In genomic region chr9:36164989-36165388, GRCh38 we compare ENCODE assay signal across 14 cellular contexts. TPM values are rescaled to one million over a fixed set of nuclear protein-coding genes. Genes with fewer than 3 reads are reported as not detected.
DNase-seq lines count a peak whose midpoint lies in the region; ATAC-seq and TF ChIP-seq lines count a peak whose summit lies in the region.
"Had no signal": no experiment of that assay in that cellular context is flagged by ENCODE, and none has a peak within 500 bp of the region (broad histone marks: within the 10 kb centered on the region; RNA-seq: fewer than 3 reads in every experiment).

No MANE protein-coding gene starts in this region.

- H3K4me2 ChIP-seq in MM.1S (ENCODE audit: low read depth, low read length) = no peak overlapping the region
- no peak overlapping the region for H3K4me2 ChIP-seq in OCI-LY7 (ENCODE audit: low read length)

- intact Hi-C loops in OCI-LY7 (cut with micrococcal nuclease; ENCODE audit: unreplicated experiment) = loop anchor here (10.0 kb wide), 1 partner anchor 130 kb away; the partner anchor contains the start of gene RECK

- no peaks in the 10 kb centered on the region for H3K4me1 Mint-ChIP-seq in memory B cell
- H3K4me1 Mint-ChIP-seq in stimulated activated effector memory CD8-positive, alpha-beta T cell treated with anti-CD3 and anti-CD28 coated beads, Interleukin-12 subunit alpha, Interleukin-12 subunit beta, amount 100 ng/mL, for 72 hours = peaks cover 13% of the 10 kb centered on the region

- H3K79me2 ChIP-seq in MM.1S (ENCODE audit: low read length) (no peaks in the 10 kb centered on the region), OCI-LY7 (ENCODE audit: insufficient read depth, low read depth, low read length) (no peaks in the 10 kb centered on the region)

- no TSS peak for BruUV-seq in OCI-LY7 (replicated peaks; lab: Mats Ljungman, UMichigan)

- POLR2A ChIA-PET in OCI-LY7 (lab: Charles Lee) = interaction anchor here (1.1 to 1.3 kb wide), 3 partner anchors 11 to 62 kb away, joined by 3 read pairs; no protein-coding TSS in a partner anchor

- H3K9me3 Mint-ChIP-seq in memory B cell = no peaks in the 10 kb centered on the region
- H3K9me3 Mint-ChIP-seq in stimulated activated effector memory CD8-positive, alpha-beta T cell treated with anti-CD3 and anti-CD28 coated beads, Interleukin-12 subunit alpha, Interleukin-12 subunit beta, amount 100 ng/mL, for 72 hours = no peaks in the 10 kb centered on the region
- H3K9me3 Mint-ChIP-seq: stimulated activated naive B cell treated with anti-CD40 and anti-IgM and Interleukin-4, amounts not matched to agents 10 μg/mL and 1 μg/mL and 100 μg/mL, for 72 hours had no signal

- H3K36me3 ChIP-seq in WERI-Rb-1 = no peaks in the 10 kb centered on the region
- no peaks in the 10 kb centered on the region for H3K36me3 ChIP-seq in MM.1S (replicated peaks; ENCODE audit: insufficient read depth, low read length)
- H3K36me3 ChIP-seq in OCI-LY7 (ENCODE audit: insufficient read depth, low read length) = no peaks in the 10 kb centered on the region
- H3K36me3 ChIP-seq: breast epithelium had no signal

- no peak overlapping the region for H3K27ac Mint-ChIP-seq in memory B cell
- no peak overlapping the region for H3K27ac Mint-ChIP-seq in stimulated activated effector memory CD8-positive, alpha-beta T cell treated with anti-CD3 and anti-CD28 coated beads, Interleukin-12 subunit alpha, Interleukin-12 subunit beta, amount 100 ng/mL, for 72 hours
- H3K27ac Mint-ChIP-seq: stimulated activated naive B cell treated with anti-CD40 and anti-IgM and Interleukin-4, amounts not matched to agents 10 μg/mL and 1 μg/mL and 100 μg/mL, for 72 hours had no signal

- H3K4me3 ChIP-seq in WERI-Rb-1 (ENCODE audit: low read depth, low read length) = no peak overlapping the region
- H3K4me3 ChIP-seq in MM.1S (ENCODE audit: low read length) = no peak overlapping the region
- H3K4me3 ChIP-seq in OCI-LY7 (ENCODE audit: low read depth, low read length, poor library complexity, severe bottlenecking) = no peak overlapping the region

- H3K27ac ChIP-seq in WERI-Rb-1 (no peak overlapping the region), MM.1S (ENCODE audit: low read length) (no peak overlapping the region), OCI-LY7 (ENCODE audit: low read depth, low read length, poor library complexity, severe bottlenecking) (no peak overlapping the region)
- H3K27ac ChIP-seq: epithelial cell of prostate had no signal

- no peaks in the 10 kb centered on the region for H3K4me1 ChIP-seq in MM.1S (ENCODE audit: low read length)
- H3K4me1 ChIP-seq in OCI-LY7 (ENCODE audit: insufficient read depth, low read length, poor library complexity, severe bottlenecking) = peaks cover 3% of the 10 kb centered on the region
- H3K4me1 ChIP-seq: breast epithelium had no signal

- peaks cover 4% of the 10 kb centered on the region for H3K36me3 Mint-ChIP-seq in memory B cell
- H3K36me3 Mint-ChIP-seq in stimulated activated effector memory CD8-positive, alpha-beta T cell treated with anti-CD3 and anti-CD28 coated beads, Interleukin-12 subunit alpha, Interleukin-12 subunit beta, amount 100 ng/mL, for 72 hours = peaks cover 20% of the 10 kb centered on the region

- H3K27me3 Mint-ChIP-seq in memory B cell = no peaks in the 10 kb centered on the region
- H3K27me3 Mint-ChIP-seq: stimulated activated naive B cell treated with anti-CD40 and anti-IgM and Interleukin-4, amounts not matched to agents 10 μg/mL and 1 μg/mL and 100 μg/mL, for 72 hours had no signal

- 0 out of 2 replicates have a peak, but pooled peaks cover 3% of the 10 kb centered on the region for H3F3A ChIP-seq in MM.1S (ENCODE audit: insufficient read depth, low read length)

- no peak overlapping the region for H3K9ac ChIP-seq in MM.1S (ENCODE audit: low read length)

- CTCF ChIA-PET in OCI-LY7 (lab: Charles Lee; ENCODE audit: unreplicated experiment) = interaction anchor here (4.1 kb wide), 1 partner anchor 63 kb away, joined by 31 read pairs; no protein-coding TSS in a partner anchor

- TF ChIP-seq CTCF in WERI-Rb-1 (IDR thresholded peaks at IDR 0.05; ENCODE audit: low read depth, low read length) (no peak), MM.1S (IDR thresholded peaks at IDR 0.05; ENCODE audit: low read length) (no peak), OCI-LY7 (conservative IDR thresholded peaks at IDR 0.05; ENCODE audit: low read length) (no peak)

- DNase-seq in DMS53 (lab: John Stamatoyannopoulos, UW) (peak; percentile 16), DMS53 treated with DMSO at 0.1 percent for 48 hours (lab: John Stamatoyannopoulos, UW; ENCODE audit: unreplicated experiment) (no peak), WERI-Rb-1 (peak; percentile 30), memory B cell (ENCODE audit: low spot score in 2 of 2) (no peak), NCI-H1105 treated with DMSO at 0.1 percent for 48 hours (lab: John Stamatoyannopoulos, UW) (no peak), MM.1S (no peak), OCI-LY7 (ENCODE audit: low spot score) (no peak)
- DNase-seq in stimulated activated effector memory CD8-positive, alpha-beta T cell treated with anti-CD3 and anti-CD28 coated beads, Interleukin-12 subunit alpha, Interleukin-12 subunit beta, amount 100 ng/mL, for 72 hours (ENCODE audit: low spot score in 2 of 2) = no peak
- DNase-seq: DMS79 treated with DMSO at 0.1 percent for 48 hours; NCI-H2081; OCI-M1; stimulated activated naive B cell treated with anti-CD40 and anti-IgM and Interleukin-4, amounts not matched to agents 10 μg/mL and 1 μg/mL and 100 μg/mL, for 72 hours had no signal

- H3K27me3 ChIP-seq in WERI-Rb-1 (ENCODE audit: insufficient read depth, low read depth, severe bottlenecking) (no peaks in the 10 kb centered on the region), MM.1S (replicated peaks; ENCODE audit: insufficient read depth, low read length) (no peaks in the 10 kb centered on the region)
- H3K27me3 ChIP-seq: breast epithelium had no signal

- H4K20me1 ChIP-seq in MM.1S (ENCODE audit: insufficient read depth, low read length) = no peaks in the 10 kb centered on the region
- no peaks in the 10 kb centered on the region for H4K20me1 ChIP-seq in OCI-LY7 (ENCODE audit: insufficient read depth, low read length)

- no peak overlapping the region for H2AFZ ChIP-seq in MM.1S (ENCODE audit: low read length)
- no peak overlapping the region for H2AFZ ChIP-seq in OCI-LY7 (ENCODE audit: low read length)

- ATAC-seq in memory B cell (ENCODE audit: low read depth) = no peak
- ATAC-seq in stimulated activated effector memory CD8-positive, alpha-beta T cell treated with anti-CD3 and anti-CD28 coated beads, Interleukin-12 subunit alpha, Interleukin-12 subunit beta, amount 100 ng/mL, for 72 hours = no peak
- ATAC-seq: stimulated activated naive B cell treated with anti-CD40 and anti-IgM and Interleukin-4, amounts not matched to agents 10 μg/mL and 1 μg/mL and 100 μg/mL, for 72 hours had no signal

- H3K9me3 ChIP-seq in WERI-Rb-1 (ENCODE audit: severe bottlenecking) = no peaks in the 10 kb centered on the region
- no peaks in the 10 kb centered on the region for H3K9me3 ChIP-seq in MM.1S (replicated peaks; ENCODE audit: insufficient read depth, low read length)
- H3K9me3 ChIP-seq in OCI-LY7 (ENCODE audit: low read length) = no peaks in the 10 kb centered on the region
- H3K9me3 ChIP-seq: breast epithelium had no signal

- H3K4me3 Mint-ChIP-seq in memory B cell = peak overlapping the region; percentile 59
- H3K4me3 Mint-ChIP-seq in stimulated activated effector memory CD8-positive, alpha-beta T cell treated with anti-CD3 and anti-CD28 coated beads, Interleukin-12 subunit alpha, Interleukin-12 subunit beta, amount 100 ng/mL, for 72 hours = peak overlapping the region; percentile 70

- H3K9me2 ChIP-seq in MM.1S (replicated peaks; ENCODE audit: insufficient read depth, low read length) (no peaks in the 10 kb centered on the region), OCI-LY7 (ENCODE audit: insufficient read depth, low read length) (no peaks in the 10 kb centered on the region)

RNA-seq across cellular contexts. Expression of gene CCIN, which starts 4.2 kb away (rescaled TPM):
- total RNA-seq in OCI-LY7 (2014; rRNA removed; shearing (Covaris generic)) = not detected in 2 replicates
- total RNA-seq in OCI-LY7 (2022) = not detected in 2 replicates

RNA-seq across cellular contexts. Expression of gene CLTA, which starts 25.7 kb away (rescaled TPM):
- 150 and 176 TPM in 2 replicates for total RNA-seq in OCI-LY7 (2014; rRNA removed; shearing (Covaris generic))
- 161 and 171 TPM in 2 replicates for total RNA-seq in OCI-LY7 (2022)

RNA-seq across cellular contexts. Expression of gene GLIPR2, which starts 28.5 kb away (rescaled TPM):
- total RNA-seq in OCI-LY7 (2014; rRNA removed; shearing (Covaris generic)) = not detected in 2 replicates
- total RNA-seq in OCI-LY7 (2022) = not detected in 2 replicates

Comparison
In these comparisons a context has a peak if more than half of its experiments do, and no peak if none do; other contexts are left out.
1. DNase-seq: peak in DMS53 (single experiment) and WERI-Rb-1 (single experiment); none in DMS53 treated with DMSO at 0.1 percent for 48 hours (single experiment), memory B cell (0 of 2), stimulated activated effector memory CD8-positive, alpha-beta T cell treated with anti-CD3 and anti-CD28 coated beads, Interleukin-12 subunit alpha, Interleukin-12 subunit beta, amount 100 ng/mL, for 72 hours (0 of 2), NCI-H1105 treated with DMSO at 0.1 percent for 48 hours (single experiment), MM.1S (single experiment) and OCI-LY7 (single experiment).